In the genomic region with DNA sequence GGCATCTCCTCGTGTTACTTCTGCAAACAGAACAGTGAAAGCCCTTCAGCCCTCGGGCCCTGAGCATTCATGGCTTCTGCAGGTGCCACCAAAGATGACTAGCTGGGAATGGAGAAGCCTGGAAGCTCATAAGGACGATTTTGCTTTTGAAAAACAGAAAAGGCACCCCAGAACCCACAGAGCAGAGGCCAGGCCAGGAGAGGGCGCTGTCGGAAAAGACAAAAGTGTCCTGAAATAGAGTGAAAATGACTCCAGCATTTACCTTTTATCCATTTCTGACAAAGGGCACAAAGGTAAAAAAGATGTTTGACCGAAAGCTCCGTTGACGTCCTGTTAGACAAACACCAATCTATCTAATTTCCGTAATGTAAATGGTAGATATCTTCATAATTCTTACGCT, we compare ENCODE assay signal across 9 cellular contexts. TPM values are rescaled to one million over a fixed set of nuclear protein-coding genes. Genes with fewer than 3 reads are reported as not detected.
DNase-seq lines count a peak whose midpoint lies in the region; ATAC-seq and TF ChIP-seq lines count a peak whose summit lies in the region.
"Had no signal": no experiment of that assay in that cellular context is flagged by ENCODE, and none has a peak within 500 bp of the region (broad histone marks: within the 10 kb centered on the region; RNA-seq: fewer than 3 reads in every experiment).

No MANE protein-coding gene starts in this region.

- no peaks in the 10 kb centered on the region for H3K9me3 ChIP-seq in MM.1S (replicated peaks; ENCODE audit: insufficient read depth, low read length)
- H3K9me3 ChIP-seq in naive thymus-derived CD4-positive, alpha-beta T cell (ENCODE audit: control insufficient read depth in 2 of 3, low read length in 3 of 3), result no peaks in the 10 kb centered on the region

- no peak overlapping the region for H2AFZ ChIP-seq in MM.1S (ENCODE audit: low read length)

- peak; percentile 87 for TF ChIP-seq CTCF in MM.1S (IDR thresholded peaks at IDR 0.05; ENCODE audit: low read length)

- no peak overlapping the region for H3K27ac ChIP-seq in MM.1S (ENCODE audit: low read length)
- no peak overlapping the region for H3K27ac ChIP-seq in naive thymus-derived CD4-positive, alpha-beta T cell (ENCODE audit: low read depth, low read length)
- H3K27ac ChIP-seq: SJSA1 had no signal

- H3K4me3 Mint-ChIP-seq in naive thymus-derived CD4-positive, alpha-beta T cell, result no peak overlapping the region

- peaks cover 0 to 9% (median 8%) of the 10 kb centered on the region in 5 donors for H3K36me3 Mint-ChIP-seq in naive thymus-derived CD4-positive, alpha-beta T cell

- ATAC-seq in naive thymus-derived CD4-positive, alpha-beta T cell, result peak; percentile 42
- ATAC-seq in GM18498 (IDR thresholded peaks at IDR 0.05; ENCODE audit: unreplicated experiment) (no peak), GM21367 (IDR thresholded peaks at IDR 0.05; ENCODE audit: unreplicated experiment) (no peak)

- no peak overlapping the region for H3K4me3 ChIP-seq in MM.1S (ENCODE audit: low read length)
- no peak overlapping the region for H3K4me3 ChIP-seq in naive thymus-derived CD4-positive, alpha-beta T cell (ENCODE audit: low read length)
- H3K4me3 ChIP-seq: SJSA1 had no signal

- H4K20me1 ChIP-seq in MM.1S (ENCODE audit: insufficient read depth, low read length), result no peaks in the 10 kb centered on the region

- no peaks in the 10 kb centered on the region for H3K4me1 ChIP-seq in MM.1S (ENCODE audit: low read length)
- no peaks in the 10 kb centered on the region for H3K4me1 ChIP-seq in naive thymus-derived CD4-positive, alpha-beta T cell (ENCODE audit: control insufficient read depth in 2 of 2, insufficient read depth in 2 of 2, low read length in 2 of 2)

- no peaks in the 10 kb centered on the region for H3K36me3 ChIP-seq in MM.1S (replicated peaks; ENCODE audit: insufficient read depth, low read length)
- H3K36me3 ChIP-seq in naive thymus-derived CD4-positive, alpha-beta T cell (ENCODE audit: control insufficient read depth in 2 of 3, insufficient read depth in 3 of 3, low read length in 3 of 3), result no peaks in the 10 kb centered on the region
- H3K36me3 ChIP-seq: SJSA1 had no signal

- peaks cover 0 to 6% (median 0%) of the 10 kb centered on the region in 11 donors for H3K9me3 Mint-ChIP-seq in naive thymus-derived CD4-positive, alpha-beta T cell

- H3K27me3 ChIP-seq in MM.1S (replicated peaks; ENCODE audit: insufficient read depth, low read length), result no peaks in the 10 kb centered on the region
- no peaks in the 10 kb centered on the region for H3K27me3 ChIP-seq in naive thymus-derived CD4-positive, alpha-beta T cell (ENCODE audit: control insufficient read depth in 2 of 2, insufficient read depth in 2 of 2, low read length in 2 of 2)

- no peaks in the 10 kb centered on the region for H3K79me2 ChIP-seq in MM.1S (ENCODE audit: low read length)

- H3K9me2 ChIP-seq in MM.1S (replicated peaks; ENCODE audit: insufficient read depth, low read length), result no peaks in the 10 kb centered on the region

- POLR2A ChIA-PET in naive thymus-derived CD4-positive, alpha-beta T cell (lab: Charles Lee), result no interaction called here

- no peak overlapping the region for H3K27ac Mint-ChIP-seq in naive thymus-derived CD4-positive, alpha-beta T cell

- H3F3A ChIP-seq in MM.1S (ENCODE audit: insufficient read depth, low read length), result no peaks in the 10 kb centered on the region

- peaks cover 21 to 46% (median 34%) of the 10 kb centered on the region in 5 donors for H3K27me3 Mint-ChIP-seq in naive thymus-derived CD4-positive, alpha-beta T cell

- H3K4me1 Mint-ChIP-seq in naive thymus-derived CD4-positive, alpha-beta T cell, result no peaks in the 10 kb centered on the region

- intact Hi-C loops in naive thymus-derived CD4-positive, alpha-beta T cell (cut with micrococcal nuclease), result no loop called here

- DNase-seq in ELF-1 (ENCODE audit: low read depth, low spot score) (peak; percentile 67), MM.1S (peak; percentile 66), dermis blood vessel endothelial cell (peak; percentile 68)
- DNase-seq in activated CD4-positive, alpha-beta T cell treated with anti-CD3 and anti-CD28 coated beads for 48 hours, result peak; percentile 84
- peak; percentile 12 to 65 (median 51) for DNase-seq in naive thymus-derived CD4-positive, alpha-beta T cell
- DNase-seq in stimulated activated naive CD4-positive, alpha-beta T cell (lab: John Stamatoyannopoulos, UW), result peak; percentile 27 to 60 (median 46)

- no peak overlapping the region for H3K4me2 ChIP-seq in MM.1S (ENCODE audit: low read depth, low read length)

- no peak overlapping the region for H3K9ac ChIP-seq in MM.1S (ENCODE audit: low read length)

- CTCF ChIA-PET in naive thymus-derived CD4-positive, alpha-beta T cell (lab: Charles Lee), result interaction anchor here (1.3 to 4.3 kb wide), 3 partner anchors 67 to 79 kb away, joined by 5 to 38 read pairs (median 5); no protein-coding TSS in a partner anchor

RNA-seq across cellular contexts. Expression of a gene that starts 37.6 kb away (rescaled TPM):
- 18.8 and 28.1 TPM in 2 replicates for total RNA-seq in dermis blood vessel endothelial cell
- 10 to 100 TPM; 18.4 to 39.0 (median 33.7) TPM for total RNA-seq in naive thymus-derived CD4-positive, alpha-beta T cell
- 10 to 100 TPM; 18.9 to 21.0 TPM for polyA plus RNA-seq in naive thymus-derived CD4-positive, alpha-beta T cell
